In genomic region chr3:71723452-71724170, GRCh38 we compare ENCODE assay signal across 8 cellular contexts. TPM values are rescaled to one million over a fixed set of nuclear protein-coding genes. Genes with fewer than 3 reads are reported as not detected.
DNase-seq lines count a peak whose midpoint lies in the region; ATAC-seq, FAIRE-seq and TF ChIP-seq lines count a peak whose summit lies in the region.

No MANE protein-coding gene starts in this region.

- H3K27ac ChIP-seq in cardiac muscle cell (no peak overlapping the region), right atrium auricular region (peak overlapping the region in 1 of 2 donors; percentile 63), iPS-18a (ENCODE audit: low read length) (no peak overlapping the region), thoracic aorta (no peak overlapping the region), uterus (peak overlapping the region in 1 of 2 donors; percentile 86)

- no peak for FAIRE-seq in RCC 7860 (lab: Jason Lieb, UNC)

- ATAC-seq in activated CD4-positive, CD25-positive, alpha-beta regulatory T cell treated with anti-CD3 and anti-CD28 coated beads, Interleukin-2, amount 50 U/mL, for 24 hours = peak; percentile 64 to 75
- no peak for ATAC-seq in thoracic aorta (ENCODE audit: insufficient number of reproducible peaks, low FRiP score, low read depth)

- H3K4me1 ChIP-seq in cardiac muscle cell (ENCODE audit: low read depth) = no peaks in the 10 kb centered on the region
- peaks cover 0 to 17% of the 10 kb centered on the region in 2 donors for H3K4me1 ChIP-seq in right atrium auricular region
- H3K4me1 ChIP-seq in iPS-18a (ENCODE audit: control insufficient read depth, low read depth, low read length) = peaks cover 12% of the 10 kb centered on the region
- H3K4me1 ChIP-seq in thoracic aorta (ENCODE audit: control insufficient read depth in 1 of 2, low read depth in 2 of 2) = peaks cover 8 to 12% of the 10 kb centered on the region in 2 donors
- no peaks in the 10 kb centered on the region for H3K4me1 ChIP-seq in uterus

- DNase-seq in cardiac muscle cell (ENCODE audit: low read depth in 1 of 2, low spot score in 1 of 2) (no peak), right atrium auricular region (ENCODE audit: low spot score) (no peak), thoracic aorta (ENCODE audit: low spot score) (no peak), uterus (no peak), RCC 7860 (ENCODE audit: low spot score) (no peak), SW 1271 (lab: John Stamatoyannopoulos, UW) (no peak)

- peaks cover 58% of the 10 kb centered on the region for H3K27me3 ChIP-seq in cardiac muscle cell
- no peaks in the 10 kb centered on the region for H3K27me3 ChIP-seq in right atrium auricular region
- H3K27me3 ChIP-seq in iPS-18a (ENCODE audit: control insufficient read depth, insufficient read depth, low read length) = peaks cover 29% of the 10 kb centered on the region
- H3K27me3 ChIP-seq in thoracic aorta (replicated peaks; ENCODE audit: insufficient read depth) = no peaks in the 10 kb centered on the region
- H3K27me3 ChIP-seq in uterus = no peaks in the 10 kb centered on the region

- no peaks in the 10 kb centered on the region for H3K36me3 ChIP-seq in cardiac muscle cell
- no peaks in the 10 kb centered on the region for H3K36me3 ChIP-seq in right atrium auricular region
- no peaks in the 10 kb centered on the region for H3K36me3 ChIP-seq in iPS-18a (ENCODE audit: control insufficient read depth, low read depth, low read length)
- no peaks in the 10 kb centered on the region for H3K36me3 ChIP-seq in thoracic aorta
- no peaks in the 10 kb centered on the region for H3K36me3 ChIP-seq in uterus

- TF ChIP-seq POLR2A in uterus (IDR thresholded peaks at IDR 0.05) = no peak

- H3K4me3 ChIP-seq in cardiac muscle cell (peak overlapping the region; percentile 90), right atrium auricular region (peak overlapping the region in 1 of 2 donors; percentile 81), iPS-18a (ENCODE audit: low read length) (peak overlapping the region; percentile 77), thoracic aorta (peak overlapping the region; percentile 96), uterus (peak overlapping the region in 1 of 2 donors; percentile 88)

- H3K9me3 ChIP-seq in cardiac muscle cell (ENCODE audit: low read depth) (no peaks in the 10 kb centered on the region), right atrium auricular region (no peaks in the 10 kb centered on the region), iPS-18a (ENCODE audit: control insufficient read depth, low read depth, low read length) (no peaks in the 10 kb centered on the region), thoracic aorta (no peaks in the 10 kb centered on the region), uterus (no peaks in the 10 kb centered on the region)

- intact Hi-C loops in uterus (cut with DNase I; ENCODE audit: low total_unique reads) = no loop called here

- H3K9ac ChIP-seq in iPS-18a (ENCODE audit: low read length) = no peak overlapping the region

- TF ChIP-seq CTCF in cardiac muscle cell (IDR thresholded peaks at IDR 0.05; ENCODE audit: low read depth, low read length) (no peak), right atrium auricular region (IDR thresholded peaks at IDR 0.05) (no peak), thoracic aorta (IDR thresholded peaks at IDR 0.05) (no peak), uterus (IDR thresholded peaks at IDR 0.05) (no peak)

RNA-seq across cellular contexts. Expression of gene EIF4E3, which starts 1.6 kb away (rescaled TPM):
- 1.6 and 4.3 TPM in 2 replicates for total RNA-seq in cardiac muscle cell
- polyA plus RNA-seq in cardiac muscle cell = 10.5 and 10.8 TPM in 2 replicates
- 10 to 100 TPM; 18.2 to 23.3 TPM for total RNA-seq in right atrium auricular region
- 10 to 100 TPM in 1 of 2 donors, 1 to 10 TPM in 1; 8.8 to 12.1 TPM for total RNA-seq in thoracic aorta
- total RNA-seq in uterus = 10 to 100 TPM; 12.4 to 52.2 (median 23.0) TPM

RNA-seq across cellular contexts. Expression of gene GPR27, which starts 30.0 kb away (rescaled TPM):
- total RNA-seq in cardiac muscle cell = 10.6 and 12.9 TPM in 2 replicates
- polyA plus RNA-seq in cardiac muscle cell = 23.8 and 27.2 TPM in 2 replicates
- total RNA-seq in right atrium auricular region = 1 to 10 TPM in 1 of 2 donors, under 1 TPM in 1; 0.98 to 1.9 TPM
- 1 to 10 TPM in 1 of 2 donors, under 1 TPM in 1; 0.54 to 1.3 TPM for total RNA-seq in thoracic aorta
- 1 to 10 TPM in 3 of 4 donors, under 1 TPM in 1; under 0.01 to 9.7 (median 4.4) TPM for total RNA-seq in uterus
